In genomic region chr7:89554209-89554608, GRCh38 we compare ENCODE assay signal across 19 cellular contexts.
DNase-seq lines count a peak whose midpoint lies in the region; ATAC-seq and TF ChIP-seq lines count a peak whose summit lies in the region.
"Had no signal": no experiment of that assay in that cellular context is flagged by ENCODE, and none has a peak within 500 bp of the region (broad histone marks: within the 10 kb centered on the region; RNA-seq: fewer than 3 reads in every experiment).

No MANE protein-coding gene starts in this region.

- H3K4me1 ChIP-seq in SK-N-SH (ENCODE audit: control insufficient read depth in 1 of 2, insufficient read depth in 2 of 2, low read depth in 1 of 2, low read length in 1 of 2): peaks cover 0 to 7% of the 10 kb centered on the region in 2 experiments; a peak in 1 of 4 replicates
- H3K4me1 ChIP-seq in PC-3 (ENCODE audit: insufficient read depth, low read length): no peaks in the 10 kb centered on the region
- H3K4me1 ChIP-seq: Caco-2, HAP-1 had no signal

- H3K27me3 ChIP-seq in SK-N-SH (ENCODE audit: insufficient read depth): no peaks in the 10 kb centered on the region
- H3K27me3 ChIP-seq in PC-3 (ENCODE audit: low read length): no peaks in the 10 kb centered on the region

- no peaks in the 10 kb centered on the region for H3K9me3 ChIP-seq in SK-N-SH
- no peaks in the 10 kb centered on the region for H3K9me3 ChIP-seq in PC-3 (ENCODE audit: low read length)
- H3K9me3 ChIP-seq: Caco-2, HAP-1 had no signal

- TF ChIP-seq EP300 in SK-N-SH (IDR thresholded peaks at IDR 0.05; ENCODE audit: borderline replicate concordance in 1 of 2, low read depth in 1 of 2, low read length in 1 of 2): no peak

- no peaks in the 10 kb centered on the region for H3F3A ChIP-seq in SK-N-SH (replicated peaks; ENCODE audit: insufficient read depth)
- H3F3A ChIP-seq in PC-3 (ENCODE audit: low read length, unreplicated experiment): no peaks in the 10 kb centered on the region

- H3K4me2 ChIP-seq in SK-N-SH (no peak overlapping the region), PC-3 (ENCODE audit: low read length) (no peak overlapping the region)

- no TSS peak for BruUV-seq in PC-3 (replicated peaks; lab: Mats Ljungman, UMichigan)

- POLR2A ChIA-PET in SK-N-SH (lab: Yijun Ruan, JAX): no interaction called here
- POLR2A ChIA-PET in PC-3 (lab: Charles Lee; ENCODE audit: unreplicated experiment): no interaction called here

- H3K9me2 ChIP-seq in SK-N-SH (no peaks in the 10 kb centered on the region), PC-3 (replicated peaks; ENCODE audit: low read length) (no peaks in the 10 kb centered on the region)

- H3K9ac ChIP-seq in SK-N-SH: no peak overlapping the region
- H3K9ac ChIP-seq in PC-3 (ENCODE audit: low read length): no peak overlapping the region

- H3K27ac ChIP-seq in SK-N-SH (ENCODE audit: low read depth in 2 of 2, low read length in 1 of 2) (no peak overlapping the region), PC-3 (ENCODE audit: low read length) (no peak overlapping the region)
- H3K27ac ChIP-seq: 22Rv1 had no signal

- intact Hi-C loops in PC-3 (cut with micrococcal nuclease): no loop called here

- H2AFZ ChIP-seq in SK-N-SH (ENCODE audit: low read depth) (no peak overlapping the region), PC-3 (ENCODE audit: low read length) (no peak overlapping the region)

- no peaks in the 10 kb centered on the region for H3K36me3 ChIP-seq in SK-N-SH (replicated peaks in 1 of 2; ENCODE audit: control insufficient read depth in 1 of 2, insufficient read depth in 2 of 2, low read length in 1 of 2)
- no peaks in the 10 kb centered on the region for H3K36me3 ChIP-seq in PC-3 (ENCODE audit: low read depth, low read length)
- H3K36me3 ChIP-seq: HAP-1 had no signal

- WGBS in SK-N-SH (ENCODE audit: low lambda C conversion rate): 9% methylated on average over 5 of the region's 5 CpGs

- H4K20me1 ChIP-seq in SK-N-SH (ENCODE audit: insufficient read depth) (no peaks in the 10 kb centered on the region), PC-3 (ENCODE audit: low read length) (no peaks in the 10 kb centered on the region)

- TF ChIP-seq CTCF in SK-N-SH (IDR thresholded peaks at IDR 0.05): no peak
- TF ChIP-seq CTCF in PC-3 (conservative IDR thresholded peaks at IDR 0.05; ENCODE audit: low read depth, low read length): no peak
- TF ChIP-seq CTCF in retinal pigment epithelial cell (conservative IDR thresholded peaks at IDR 0.05; ENCODE audit: low read depth, low read length): no peak

- CTCF ChIA-PET in SK-N-SH (lab: Yijun Ruan, JAX): no interaction called here
- CTCF ChIA-PET in PC-3 (lab: Charles Lee): no interaction called here

- ATAC-seq in SK-N-SH treated with all-trans-retinoic acid at 6 μM for 48 hours: no peak
- ATAC-seq in PC-3: peak; percentile 67
- ATAC-seq in HG02571 (IDR thresholded peaks at IDR 0.05; ENCODE audit: unreplicated experiment): no peak
- ATAC-seq in GM18870 (IDR thresholded peaks at IDR 0.05; ENCODE audit: unreplicated experiment): no peak
- ATAC-seq: GM12878 had no signal

- DNase-seq in SK-N-SH (no peak), PC-3 (peak; percentile 4), retinal pigment epithelial cell (ENCODE audit: low read depth) (peak; percentile 51)
- DNase-seq: ACHN; AML-193; C1 segment of cervical spinal cord; Caco-2; CD4-positive, alpha-beta memory T cell; DMS79; EL; GDM1; GOT3; HFFc6 had no signal

- TF ChIP-seq RAD21 in SK-N-SH (IDR thresholded peaks at IDR 0.05; ENCODE audit: low read length): no peak

- H3K79me2 ChIP-seq in SK-N-SH (ENCODE audit: insufficient read depth) (no peaks in the 10 kb centered on the region), PC-3 (ENCODE audit: low read length) (no peaks in the 10 kb centered on the region)

- H3K4me3 ChIP-seq in SK-N-SH (ENCODE audit: low read depth in 2 of 2, low read length in 1 of 2) (no peak overlapping the region), PC-3 (ENCODE audit: low read length) (no peak overlapping the region), retinal pigment epithelial cell (ENCODE audit: low read length) (no peak overlapping the region)
- H3K4me3 ChIP-seq: GM12878, HAP-1 had no signal

TF ChIP-seq in SK-N-SH treated with all-trans-retinoic acid at 6 μM for 48 hours, 23 proteins besides CTCF, POLR2A, EP300 and RAD21:
- TF ChIP-seq ISL1 (CRISPR knock-in tag; IDR thresholded peaks at IDR 0.05): peak; percentile 35
- no peak for TF ChIP-seq ARNTL (CRISPR knock-in tag; IDR thresholded peaks at IDR 0.05; ENCODE audit: borderline replicate concordance, low read depth)

TF ChIP-seq in SK-N-SH, 30 proteins besides CTCF, POLR2A, EP300 and RAD21:
- TF ChIP-seq TEAD4 (IDR thresholded peaks at IDR 0.05; ENCODE audit: borderline replicate concordance, insufficient read depth) (no peak), IRF3 (IDR thresholded peaks at IDR 0.05; ENCODE audit: low read depth, low read length) (no peak), MEF2A (IDR thresholded peaks at IDR 0.05; ENCODE audit: borderline replicate concordance, low read depth) (no peak), NFIC (IDR thresholded peaks at IDR 0.05; ENCODE audit: borderline replicate concordance) (no peak), CHD2 (IDR thresholded peaks at IDR 0.05; ENCODE audit: low read length, partially characterized antibody) (no peak), FOSL2 (IDR thresholded peaks at IDR 0.05; ENCODE audit: borderline replicate concordance, low read depth) (no peak)
